In genomic region chr19:53818756-53819155, GRCh38 we compare ENCODE assay signal across 21 cellular contexts. TPM values are rescaled to one million over a fixed set of nuclear protein-coding genes. Genes with fewer than 3 reads are reported as not detected.
"Had no signal": no experiment of that assay in that cellular context is flagged by ENCODE, and none has a peak within 500 bp of the region (broad histone marks: within the 10 kb centered on the region; RNA-seq: fewer than 3 reads in every experiment).

No MANE protein-coding gene starts in this region.

- H3K9me3 ChIP-seq: adrenal gland, lower lobe of right lung, stomach, thoracic aorta had no signal

- FAIRE-seq: TTC549 had no signal

- H3K27me3 ChIP-seq: adrenal gland, cardiac muscle cell had no signal

- ATAC-seq: activated CD8-positive, alpha-beta T cell treated with anti-CD3 and anti-CD28 coated beads for 36 hours; esophagus mucosa; left colon; lower lobe of right lung; sciatic nerve had no signal

- H3K27ac ChIP-seq: adrenal gland, cardiac muscle cell, lower lobe of right lung, stomach, thoracic aorta had no signal

- H3K36me3 ChIP-seq: adrenal gland, cardiac muscle cell, lower lobe of right lung, stomach, thoracic aorta had no signal

- H3K4me1 ChIP-seq: adrenal gland, lower lobe of right lung, stomach had no signal

- DNase-seq: activated B cell treated with CpG ODN at 0.5 μM for 24 hours; activated CD4-positive, alpha-beta T cell treated with anti-CD3 and anti-CD28 coated beads for 48 hours; activated CD8-positive, alpha-beta T cell treated with anti-CD3 and anti-CD28 coated beads for 36 hours; activated effector memory CD4-positive, alpha-beta T cell treated with anti-CD3 and anti-CD28 coated beads, Interleukin-2, amount 50 U/mL, for 16 hours; activated T-cell treated with anti-CD3 and anti-CD28 coated beads, Interleukin-2, amount 50 U/mL, for 48 hours; adrenal gland; foreskin fibroblast; left colon; lower lobe of right lung; midbrain; stimulated activated CD4-positive, alpha-beta T cell treated with anti-CD3 and anti-CD28 coated beads, Interleukin-12 subunit alpha, Interleukin-12 subunit beta, amount 100 ng/mL, for 4 hours; stimulated activated CD4-positive, alpha-beta T cell treated with anti-CD3 and anti-CD28 coated beads, Interleukin-2, amount 100 ng/mL, for 24 hours; stomach had no signal

- H3K4me3 ChIP-seq: adrenal gland, cardiac muscle cell, lower lobe of right lung, stomach, thoracic aorta had no signal

RNA-seq across cellular contexts. Expression of gene NLRP12, which starts 5.4 kb away (rescaled TPM):
- total RNA-seq: activated B cell treated with CpG ODN at 0.5 μM for 24 hours; cardiac muscle cell; neural crest cell; osteocyte; T-helper 2 cell treated with Interferon-gamma antibody and Interleukin-4, amounts not matched to agents 100 ng/mL and 5 ng/mL, for 36 hours had no signal
- polyA plus RNA-seq: cardiac muscle cell had no signal
